Comparison of ENCODE assay signal across 17 cellular contexts in the genomic region with DNA sequence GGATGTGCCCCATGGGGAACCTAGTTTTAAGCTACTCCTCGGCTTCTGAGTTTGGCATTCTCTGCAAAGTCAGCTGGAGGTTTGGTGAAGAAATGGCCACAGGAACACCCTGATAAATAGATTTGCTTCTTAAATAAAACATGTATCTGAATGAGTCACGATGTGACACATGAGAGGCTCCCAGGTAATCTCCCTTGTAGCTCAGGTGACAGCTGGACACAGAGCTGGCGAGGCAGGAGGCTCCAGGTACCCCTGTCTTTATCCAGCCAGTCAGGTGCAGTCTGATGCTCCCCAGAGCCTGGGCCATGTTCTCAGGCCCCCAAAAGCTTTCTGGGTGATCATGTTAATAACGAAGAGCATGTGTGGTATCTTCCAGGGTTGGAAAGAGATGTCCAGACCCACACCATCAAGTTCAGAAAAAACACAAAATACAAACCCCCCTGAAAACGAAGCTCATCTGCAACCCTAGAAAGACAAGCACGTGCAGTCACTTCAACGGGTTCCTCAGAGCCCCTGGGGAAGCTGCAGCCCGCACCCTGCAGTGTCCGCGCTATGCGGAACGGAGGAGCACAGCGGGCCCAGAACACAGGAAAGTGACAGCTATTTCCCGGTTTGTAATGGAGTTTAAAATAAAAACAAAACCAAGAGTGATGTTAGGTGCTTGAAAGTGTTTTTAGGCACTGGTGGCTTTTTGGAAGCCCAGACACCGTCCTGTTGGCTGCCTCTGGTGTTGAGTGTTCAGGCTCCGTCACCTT.
A peak's percentile ranks its signal among the peaks of the same experiment; 100 is the strongest.
DNase-seq lines count a peak whose midpoint lies in the region; ATAC-seq and TF ChIP-seq lines count a peak whose summit lies in the region.
"Had no signal": no experiment of that assay in that cellular context is flagged by ENCODE, and none has a peak within 500 bp of the region (broad histone marks: within the 10 kb centered on the region; RNA-seq: fewer than 3 reads in every experiment).

No MANE protein-coding gene starts in this region.

- no peak overlapping the region for H3K9ac ChIP-seq in trophoblast cell (ENCODE audit: low read length)

- H3K36me3 ChIP-seq in heart left ventricle (peaks cover 0 to 7% (median 0%) of the 10 kb centered on the region in 9 donors), trophoblast cell (ENCODE audit: control insufficient read depth in 1 of 2, insufficient read depth in 2 of 2, low read length in 2 of 2) (peaks cover 18% of the 10 kb centered on the region in 2 experiments)

- H3K14ac ChIP-seq in trophoblast cell (ENCODE audit: low read length) = no peak overlapping the region

- no peaks in the 10 kb centered on the region for H3K79me1 ChIP-seq in trophoblast cell (ENCODE audit: low read length)

- H2AK5ac ChIP-seq in trophoblast cell (ENCODE audit: low read length) = no peak overlapping the region

- H2AFZ ChIP-seq in trophoblast cell (ENCODE audit: insufficient read depth, low read length, poor library complexity) = no peak overlapping the region

- H2BK120ac ChIP-seq in trophoblast cell (ENCODE audit: insufficient read depth, low read length, poor library complexity) = no peak overlapping the region

- no peak for TF ChIP-seq CTCF in heart left ventricle (IDR thresholded peaks at IDR 0.05)

- DNase-seq in heart left ventricle = peak in 1 of 5 donors; percentile 22
- no peak for DNase-seq in left cardiac atrium
- peak; percentile 4 to 36 (median 34) for DNase-seq in right cardiac atrium
- no peak for DNase-seq in trophoblast cell
- DNase-seq in NCI-H146 treated with DMSO at 0.1 percent for 48 hours (lab: John Stamatoyannopoulos, UW; ENCODE audit: unreplicated experiment) = no peak
- DNase-seq in SW480 (ENCODE audit: low spot score) = no peak
- no peak for DNase-seq in foreskin melanocyte
- no peak for DNase-seq in NK-92 (lab: John Stamatoyannopoulos, UW; ENCODE audit: unreplicated experiment)
- DNase-seq: activated CD4-positive, alpha-beta T cell treated with anti-CD3 and anti-CD28 coated beads, Interleukin-2, amount 50 U/mL, for 48 hours; activated naive CD8-positive, alpha-beta T cell treated with anti-CD3 and anti-CD28 coated beads, Interleukin-2, amount 10 ng/mL, durations not matched to agents 7 days and 5 days; activated T-cell treated with anti-CD3 and anti-CD28 coated beads, Interleukin-2, amount 50 U/mL, for 4 hours; NCI-H2029 treated with DMSO at 0.1 percent for 48 hours; NCI-H69; nucleus accumbens; small intestine; SW 1271; transverse colon had no signal

- H3K27me3 ChIP-seq in heart left ventricle (no peaks in the 10 kb centered on the region), right cardiac atrium (ENCODE audit: control insufficient read depth, insufficient read depth) (no peaks in the 10 kb centered on the region), trophoblast cell (ENCODE audit: insufficient read depth, low read length) (no peaks in the 10 kb centered on the region)
- H3K27me3 ChIP-seq: transverse colon had no signal

- H4K8ac ChIP-seq in trophoblast cell (ENCODE audit: low read depth, low read length) = no peak overlapping the region

- H3K27ac ChIP-seq in heart left ventricle (peak overlapping the region; percentile 19 to 81 (median 74)), right cardiac atrium (ENCODE audit: low read length) (peak overlapping the region; percentile 71), trophoblast cell (ENCODE audit: low read depth, low read length) (no peak overlapping the region)

- H3K4me3 ChIP-seq in heart left ventricle (no peak overlapping the region), right cardiac atrium (ENCODE audit: low read length) (no peak overlapping the region), trophoblast cell (ENCODE audit: low read depth, low read length) (no peak overlapping the region)
- H3K4me3 ChIP-seq: transverse colon had no signal

- no peaks in the 10 kb centered on the region for H3K79me2 ChIP-seq in trophoblast cell (ENCODE audit: control insufficient read depth, insufficient read depth, low read length, poor library complexity)

- H3K4ac ChIP-seq in trophoblast cell (ENCODE audit: low read depth, low read length) = peak overlapping the region; percentile 23

- 60 to 70% (median 67%) methylated on average over 16 of the region's 16 CpGs for WGBS in heart left ventricle, 4 donors
- 67% methylated on average over 16 of the region's 16 CpGs for WGBS in right cardiac atrium
- no CpG with 5 or more reads among the region's 16 CpGs for whole genome bisulfite sequencing in trophoblast cell (ENCODE audit: extremely low coverage, insufficient coverage, insufficient read length)

- intact Hi-C loops in heart left ventricle (cut with DNase I) (no loop called here), left cardiac atrium (cut with DNase I) (no loop called here), right cardiac atrium (cut with DNase I) (no loop called here)

- no peak overlapping the region for H3K18ac ChIP-seq in trophoblast cell (ENCODE audit: low read length)

- H4K12ac ChIP-seq in trophoblast cell (ENCODE audit: low read depth, low read length) = no peak overlapping the region

- H3K4me1 ChIP-seq in heart left ventricle (peaks cover 19 to 94% (median 68%) of the 10 kb centered on the region in 12 donors), right cardiac atrium (ENCODE audit: control insufficient read depth, insufficient read depth, low read length) (peaks cover 41% of the 10 kb centered on the region), trophoblast cell (ENCODE audit: control insufficient read depth in 1 of 2, insufficient read depth in 2 of 2, low read length in 2 of 2) (peaks cover 20 to 22% of the 10 kb centered on the region in 2 experiments)

- no peak overlapping the region for H3K4me2 ChIP-seq in trophoblast cell (ENCODE audit: low read length)

- no peak for ATAC-seq in heart left ventricle
- no peak for ATAC-seq in left cardiac atrium
- ATAC-seq in right cardiac atrium = no peak
- ATAC-seq: activated T-cell treated with anti-CD3 and anti-CD28 coated beads, Interleukin-2, amount 50 U/mL, for 4 hours had no signal

- H2BK12ac ChIP-seq in trophoblast cell (ENCODE audit: low read length) = no peak overlapping the region

- no peak overlapping the region for H3K23ac ChIP-seq in trophoblast cell (ENCODE audit: low read length)

- no peak for TF ChIP-seq POLR2A in heart left ventricle (IDR thresholded peaks at IDR 0.05)

- H4K91ac ChIP-seq in trophoblast cell (ENCODE audit: low read depth, low read length) = no peak overlapping the region

- H2BK5ac ChIP-seq in trophoblast cell (ENCODE audit: low read depth, low read length, poor library complexity) = no peak overlapping the region

- H3K9me3 ChIP-seq in heart left ventricle = no peaks in the 10 kb centered on the region
- no peaks in the 10 kb centered on the region for H3K9me3 ChIP-seq in right cardiac atrium (ENCODE audit: control insufficient read depth, low read length)
- no peaks in the 10 kb centered on the region for H3K9me3 ChIP-seq in trophoblast cell (ENCODE audit: insufficient read depth, low read depth, low read length)
- H3K9me3 ChIP-seq: transverse colon had no signal

Comparison
In these comparisons a context has a peak if more than half of its experiments do, and no peak if none do; other contexts are left out.
1. DNase-seq: peak in right cardiac atrium (3 of 3); none in left cardiac atrium (single experiment), trophoblast cell (0 of 2), NCI-H146 treated with DMSO at 0.1 percent for 48 hours (single experiment), SW480 (single experiment), foreskin melanocyte (single experiment) and NK-92 (single experiment).